8 cellular contexts compared by ENCODE assay signal in the genomic region with DNA sequence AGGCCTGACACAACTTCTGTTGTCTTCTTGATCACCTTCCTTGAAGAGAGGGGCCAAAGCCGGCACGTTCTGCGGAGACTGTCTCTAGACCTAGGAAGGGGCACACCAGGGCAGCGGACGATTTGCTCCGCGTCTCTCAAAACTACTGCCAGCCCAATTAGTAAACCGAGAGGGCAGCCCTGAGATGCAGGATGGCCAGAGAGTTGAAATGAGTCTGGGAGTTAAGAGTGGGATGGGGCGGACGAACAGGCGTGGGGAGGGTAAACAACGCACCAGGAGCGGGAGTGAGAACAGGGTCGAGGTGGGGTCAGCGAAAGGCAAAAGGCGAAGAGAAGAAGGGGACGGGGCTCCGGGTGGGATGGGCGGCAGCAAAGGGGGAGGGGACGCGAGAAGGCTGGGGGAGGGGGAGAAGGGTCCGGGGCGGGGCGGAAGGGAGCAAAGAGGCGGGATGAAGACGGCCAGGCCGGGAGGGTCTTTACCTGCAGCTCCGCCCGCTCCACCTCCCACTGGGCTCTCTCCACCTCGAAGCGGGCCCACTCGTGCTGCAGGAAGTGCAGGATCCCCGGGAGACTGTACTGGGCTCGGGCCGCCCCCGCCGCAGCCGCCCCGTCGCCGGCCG. TPM values are rescaled to one million over a fixed set of nuclear protein-coding genes. Genes with fewer than 3 reads are reported as not detected.
DNase-seq lines count a peak whose midpoint lies in the region; ATAC-seq and TF ChIP-seq lines count a peak whose summit lies in the region.

No MANE protein-coding gene starts in this region.

- TF ChIP-seq CTCF in GM23338 (conservative IDR thresholded peaks at IDR 0.05; ENCODE audit: low read depth in 2 of 2) (no peak), mesothelial cell of epicardium (IDR thresholded peaks at IDR 0.05; ENCODE audit: unreplicated experiment) (no peak)

- DNase-seq in GM23338 (ENCODE audit: low spot score) (peak; percentile 92), LoVo (ENCODE audit: low spot score) (peak; percentile 14), mesothelial cell of epicardium (ENCODE audit: low spot score in 2 of 2, unreplicated experiment in 2 of 2) (peak; percentile 46 to 50), middle frontal gyrus (ENCODE audit: extremely low spot score, low spot score) (no peak)
- DNase-seq in activated CD4-positive, alpha-beta T cell treated with anti-CD3 and anti-CD28 coated beads for 4 hours, result peak; percentile 3 to 40
- DNase-seq in stimulated activated naive B cell treated with anti-CD40 and anti-IgM and Interleukin-4, amounts not matched to agents 10 μg/mL and 1 μg/mL and 100 μg/mL, for 72 hours, result peak; percentile 6

- H3K36me3 ChIP-seq in GM23338 (ENCODE audit: insufficient read depth) (no peaks in the 10 kb centered on the region), ectodermal cell (ENCODE audit: control insufficient read depth, insufficient read depth, low read length) (no peaks in the 10 kb centered on the region)

- no peaks in the 10 kb centered on the region for H3K9me2 ChIP-seq in GM23338 (ENCODE audit: insufficient read depth)

- no peaks in the 10 kb centered on the region for H3K9me3 ChIP-seq in ectodermal cell (ENCODE audit: control insufficient read depth, low read length)

- H3K79me2 ChIP-seq in GM23338 (replicated peaks; ENCODE audit: insufficient read depth), result peaks cover 42% of the 10 kb centered on the region

- H4K20me1 ChIP-seq in GM23338 (replicated peaks; ENCODE audit: insufficient read depth), result no peaks in the 10 kb centered on the region

- no peaks in the 10 kb centered on the region; the same call in 1 of the 2 replicates for H3F3A ChIP-seq in GM23338 (replicated peaks; ENCODE audit: low read depth)

- H3K4me1 Mint-ChIP-seq in GM23338, result peaks cover 59% of the 10 kb centered on the region
- peaks cover 56% of the 10 kb centered on the region for H3K4me1 Mint-ChIP-seq in mesothelial cell of epicardium
- H3K4me1 Mint-ChIP-seq in stimulated activated naive B cell treated with anti-CD40 and anti-IgM and Interleukin-4, amounts not matched to agents 10 μg/mL and 1 μg/mL and 100 μg/mL, for 72 hours, result peaks cover 20 to 51% of the 10 kb centered on the region in 2 donors

- peak; percentile 55 for ATAC-seq in GM23338
- ATAC-seq in stimulated activated naive B cell treated with anti-CD40 and anti-IgM and Interleukin-4, amounts not matched to agents 10 μg/mL and 1 μg/mL and 100 μg/mL, for 72 hours (replicated peaks), result peak; percentile 22 to 26

- H3K27me3 ChIP-seq in GM23338 (ENCODE audit: insufficient read depth), result no peaks in the 10 kb centered on the region
- H3K27me3 ChIP-seq in ectodermal cell (ENCODE audit: control insufficient read depth, insufficient read depth, low read length, poor library complexity, severe bottlenecking), result peaks cover 14% of the 10 kb centered on the region

- H2AFZ ChIP-seq in GM23338, result peak overlapping the region; percentile 73; the same call in 1 of the 2 replicates

- peak overlapping the region; percentile 86 for H3K4me3 ChIP-seq in GM08714 (ENCODE audit: low read length)
- H3K4me3 ChIP-seq in GM23338, result peak overlapping the region; percentile 92
- peak overlapping the region; percentile 86 for H3K4me3 ChIP-seq in ectodermal cell (ENCODE audit: insufficient read depth, low read depth, low read length)

- H3K4me3 Mint-ChIP-seq in GM23338 (peak overlapping the region; percentile 86), mesothelial cell of epicardium (peak overlapping the region; percentile 96)
- peak overlapping the region; percentile 97 to 98 for H3K4me3 Mint-ChIP-seq in stimulated activated naive B cell treated with anti-CD40 and anti-IgM and Interleukin-4, amounts not matched to agents 10 μg/mL and 1 μg/mL and 100 μg/mL, for 72 hours

- H3K27me3 Mint-ChIP-seq in GM23338 (ENCODE audit: insufficient read depth, low read depth, poor library complexity) (peaks cover 14% of the 10 kb centered on the region), mesothelial cell of epicardium (ENCODE audit: low read depth) (no peaks in the 10 kb centered on the region)
- H3K27me3 Mint-ChIP-seq in stimulated activated naive B cell treated with anti-CD40 and anti-IgM and Interleukin-4, amounts not matched to agents 10 μg/mL and 1 μg/mL and 100 μg/mL, for 72 hours, result no peaks in the 10 kb centered on the region

- peak overlapping the region; percentile 74 for H3K27ac Mint-ChIP-seq in GM23338
- peak overlapping the region; percentile 97 for H3K27ac Mint-ChIP-seq in mesothelial cell of epicardium
- peak overlapping the region; percentile 94 for H3K27ac Mint-ChIP-seq in stimulated activated naive B cell treated with anti-CD40 and anti-IgM and Interleukin-4, amounts not matched to agents 10 μg/mL and 1 μg/mL and 100 μg/mL, for 72 hours

- peaks cover 2% of the 10 kb centered on the region; the same call in 1 of the 3 replicates for H3K36me3 Mint-ChIP-seq in GM23338 (ENCODE audit: low read depth)
- H3K36me3 Mint-ChIP-seq in mesothelial cell of epicardium, result no peaks in the 10 kb centered on the region
- peaks cover 13 to 18% of the 10 kb centered on the region in 2 donors for H3K36me3 Mint-ChIP-seq in stimulated activated naive B cell treated with anti-CD40 and anti-IgM and Interleukin-4, amounts not matched to agents 10 μg/mL and 1 μg/mL and 100 μg/mL, for 72 hours

- H3K27ac ChIP-seq in GM23338 (ENCODE audit: low read depth) (peak overlapping the region; percentile 95), ectodermal cell (ENCODE audit: insufficient read depth, low read depth, low read length, poor library complexity, severe bottlenecking) (peak overlapping the region; percentile 92)

- H3K4me2 ChIP-seq in GM23338, result peak overlapping the region; percentile 81

- peaks cover 53% of the 10 kb centered on the region for H3K4me1 ChIP-seq in GM23338 (ENCODE audit: insufficient read depth)
- H3K4me1 ChIP-seq in ectodermal cell (ENCODE audit: control insufficient read depth, insufficient read depth, low read length), result no peaks in the 10 kb centered on the region

- 0% methylated on average over 42 of the region's 42 CpGs for WGBS in ectodermal cell, 2 experiments

- no peaks in the 10 kb centered on the region for H3K9me3 Mint-ChIP-seq in GM23338
- H3K9me3 Mint-ChIP-seq in mesothelial cell of epicardium, result no peaks in the 10 kb centered on the region
- no peaks in the 10 kb centered on the region for H3K9me3 Mint-ChIP-seq in stimulated activated naive B cell treated with anti-CD40 and anti-IgM and Interleukin-4, amounts not matched to agents 10 μg/mL and 1 μg/mL and 100 μg/mL, for 72 hours

TF ChIP-seq in GM23338, 12 proteins besides CTCF, POLR2A, EP300 and RAD21:
- TF ChIP-seq, protein P1, sequence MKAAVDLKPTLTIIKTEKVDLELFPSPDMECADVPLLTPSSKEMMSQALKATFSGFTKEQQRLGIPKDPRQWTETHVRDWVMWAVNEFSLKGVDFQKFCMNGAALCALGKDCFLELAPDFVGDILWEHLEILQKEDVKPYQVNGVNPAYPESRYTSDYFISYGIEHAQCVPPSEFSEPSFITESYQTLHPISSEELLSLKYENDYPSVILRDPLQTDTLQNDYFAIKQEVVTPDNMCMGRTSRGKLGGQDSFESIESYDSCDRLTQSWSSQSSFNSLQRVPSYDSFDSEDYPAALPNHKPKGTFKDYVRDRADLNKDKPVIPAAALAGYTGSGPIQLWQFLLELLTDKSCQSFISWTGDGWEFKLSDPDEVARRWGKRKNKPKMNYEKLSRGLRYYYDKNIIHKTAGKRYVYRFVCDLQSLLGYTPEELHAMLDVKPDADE (IDR thresholded peaks at IDR 0.05), result no peak
- TF ChIP-seq POLR2AphosphoS5 (IDR thresholded peaks at IDR 0.05; ENCODE audit: low read depth), result peak; percentile 30; the same call in 1 of the 2 replicates
TF ChIP-seq in GM23338: peak in this region for 1.

RNA-seq across cellular contexts. Expression of gene STRN, which starts 0.5 kb away (rescaled TPM):
- 34.0 and 34.5 TPM in 2 replicates for total RNA-seq in GM23338 (2014; rRNA removed; shearing (Covaris generic))
- 15.0 and 16.1 TPM in 2 replicates for polyA plus RNA-seq in GM23338 (2016; fragmentation: Nextera tagmentation; extraction: Ambion mirVana)
- 16.7 TPM for polyA plus RNA-seq in ectodermal cell (2013, experiment 1 of 4)
- 18.7 TPM for polyA plus RNA-seq in ectodermal cell (2013, experiment 2 of 4)
- 11.9 TPM for polyA plus RNA-seq in ectodermal cell (2013, experiment 3 of 4)
- polyA plus RNA-seq in ectodermal cell (2013, experiment 4 of 4), result 13.6 TPM
- 24.9 to 26.6 TPM (median 25.7 TPM) in 3 replicates for total RNA-seq in mesothelial cell of epicardium
